In the genomic region with DNA sequence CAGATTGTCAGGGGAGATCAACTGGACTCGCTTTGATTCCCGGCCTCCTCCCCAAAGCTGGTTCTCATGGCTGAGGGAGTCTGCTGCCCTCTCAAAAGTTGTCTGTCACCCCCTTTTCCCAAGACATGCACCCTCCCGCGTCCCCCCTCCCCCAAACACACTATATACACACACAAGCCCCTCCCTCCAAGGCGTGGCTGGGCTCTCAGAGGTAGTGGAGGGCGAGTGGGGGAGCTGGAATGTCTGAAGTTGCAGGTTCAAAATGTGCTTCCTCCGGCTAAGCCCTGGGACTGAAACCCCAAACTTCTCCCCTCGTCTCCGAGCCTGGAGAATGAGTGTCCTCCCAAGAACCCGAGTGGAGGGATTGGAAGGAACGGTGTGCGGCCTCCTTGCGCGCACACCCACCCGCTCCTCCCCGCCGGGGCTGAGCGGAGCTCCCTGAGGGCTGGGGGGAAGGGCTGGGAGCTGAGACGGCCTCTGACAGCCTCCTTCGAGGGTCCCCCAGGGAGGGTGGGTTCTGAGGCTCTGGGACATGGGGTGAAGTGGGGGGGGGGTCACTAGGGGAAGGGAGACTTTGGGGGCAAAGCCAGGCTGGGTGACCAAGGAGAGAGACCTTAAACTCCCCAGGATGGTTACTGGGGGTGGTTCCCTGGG, we compare ENCODE assay signal across 1 cellular context.
TF ChIP-seq lines count a peak whose summit lies in the region.

No MANE protein-coding gene starts in this region.

TF ChIP-seq in HCT116, 20 proteins besides CTCF, POLR2A, EP300 and RAD21:
- TF ChIP-seq JUND (IDR thresholded peaks at IDR 0.05) (no peak), SRF (IDR thresholded peaks at IDR 0.05; ENCODE audit: low read depth) (no peak), CBX3 (IDR thresholded peaks at IDR 0.05; ENCODE audit: low read depth) (no peak), ELF1 (IDR thresholded peaks at IDR 0.05; ENCODE audit: borderline replicate concordance, low read depth) (no peak), SIN3A (IDR thresholded peaks at IDR 0.05; ENCODE audit: low read depth) (no peak), CEBPB (IDR thresholded peaks at IDR 0.05; ENCODE audit: low read depth) (no peak), POLR2AphosphoS5 (IDR thresholded peaks at IDR 0.05; ENCODE audit: low read depth, low read length) (no peak), EGR1 (IDR thresholded peaks at IDR 0.05; ENCODE audit: low read depth) (no peak), TCF7L2 (IDR thresholded peaks at IDR 0.05; ENCODE audit: borderline replicate concordance, extremely low read depth, insufficient read depth, insufficient read length) (no peak), FOSL1 (IDR thresholded peaks at IDR 0.05; ENCODE audit: low read depth) (no peak), YY1 (IDR thresholded peaks at IDR 0.05; ENCODE audit: extremely low read depth, insufficient replicate concordance, low read depth, low read length) (no peak), EZH2phosphoT487 (IDR thresholded peaks at IDR 0.05; ENCODE audit: borderline replicate concordance) (no peak), ATF3 (IDR thresholded peaks at IDR 0.05) (no peak), SP1 (IDR thresholded peaks at IDR 0.05; ENCODE audit: low read depth) (no peak)
- TF ChIP-seq, protein P1, sequence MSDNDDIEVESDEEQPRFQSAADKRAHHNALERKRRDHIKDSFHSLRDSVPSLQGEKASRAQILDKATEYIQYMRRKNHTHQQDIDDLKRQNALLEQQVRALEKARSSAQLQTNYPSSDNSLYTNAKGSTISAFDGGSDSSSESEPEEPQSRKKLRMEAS (IDR thresholded peaks at IDR 0.05) = no peak
- TF ChIP-seq, protein P2, sequence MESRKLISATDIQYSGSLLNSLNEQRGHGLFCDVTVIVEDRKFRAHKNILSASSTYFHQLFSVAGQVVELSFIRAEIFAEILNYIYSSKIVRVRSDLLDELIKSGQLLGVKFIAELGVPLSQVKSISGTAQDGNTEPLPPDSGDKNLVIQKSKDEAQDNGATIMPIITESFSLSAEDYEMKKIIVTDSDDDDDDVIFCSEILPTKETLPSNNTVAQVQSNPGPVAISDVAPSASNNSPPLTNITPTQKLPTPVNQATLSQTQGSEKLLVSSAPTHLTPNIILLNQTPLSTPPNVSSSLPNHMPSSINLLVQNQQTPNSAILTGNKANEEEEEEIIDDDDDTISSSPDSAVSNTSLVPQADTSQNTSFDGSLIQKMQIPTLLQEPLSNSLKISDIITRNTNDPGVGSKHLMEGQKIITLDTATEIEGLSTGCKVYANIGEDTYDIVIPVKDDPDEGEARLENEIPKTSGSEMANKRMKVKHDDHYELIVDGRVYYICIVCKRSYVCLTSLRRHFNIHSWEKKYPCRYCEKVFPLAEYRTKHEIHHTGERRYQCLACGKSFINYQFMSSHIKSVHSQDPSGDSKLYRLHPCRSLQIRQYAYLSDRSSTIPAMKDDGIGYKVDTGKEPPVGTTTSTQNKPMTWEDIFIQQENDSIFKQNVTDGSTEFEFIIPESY (IDR thresholded peaks at IDR 0.05; ENCODE audit: extremely low read depth, insufficient replicate concordance, low read length) = no peak
- TF ChIP-seq, protein P3, sequence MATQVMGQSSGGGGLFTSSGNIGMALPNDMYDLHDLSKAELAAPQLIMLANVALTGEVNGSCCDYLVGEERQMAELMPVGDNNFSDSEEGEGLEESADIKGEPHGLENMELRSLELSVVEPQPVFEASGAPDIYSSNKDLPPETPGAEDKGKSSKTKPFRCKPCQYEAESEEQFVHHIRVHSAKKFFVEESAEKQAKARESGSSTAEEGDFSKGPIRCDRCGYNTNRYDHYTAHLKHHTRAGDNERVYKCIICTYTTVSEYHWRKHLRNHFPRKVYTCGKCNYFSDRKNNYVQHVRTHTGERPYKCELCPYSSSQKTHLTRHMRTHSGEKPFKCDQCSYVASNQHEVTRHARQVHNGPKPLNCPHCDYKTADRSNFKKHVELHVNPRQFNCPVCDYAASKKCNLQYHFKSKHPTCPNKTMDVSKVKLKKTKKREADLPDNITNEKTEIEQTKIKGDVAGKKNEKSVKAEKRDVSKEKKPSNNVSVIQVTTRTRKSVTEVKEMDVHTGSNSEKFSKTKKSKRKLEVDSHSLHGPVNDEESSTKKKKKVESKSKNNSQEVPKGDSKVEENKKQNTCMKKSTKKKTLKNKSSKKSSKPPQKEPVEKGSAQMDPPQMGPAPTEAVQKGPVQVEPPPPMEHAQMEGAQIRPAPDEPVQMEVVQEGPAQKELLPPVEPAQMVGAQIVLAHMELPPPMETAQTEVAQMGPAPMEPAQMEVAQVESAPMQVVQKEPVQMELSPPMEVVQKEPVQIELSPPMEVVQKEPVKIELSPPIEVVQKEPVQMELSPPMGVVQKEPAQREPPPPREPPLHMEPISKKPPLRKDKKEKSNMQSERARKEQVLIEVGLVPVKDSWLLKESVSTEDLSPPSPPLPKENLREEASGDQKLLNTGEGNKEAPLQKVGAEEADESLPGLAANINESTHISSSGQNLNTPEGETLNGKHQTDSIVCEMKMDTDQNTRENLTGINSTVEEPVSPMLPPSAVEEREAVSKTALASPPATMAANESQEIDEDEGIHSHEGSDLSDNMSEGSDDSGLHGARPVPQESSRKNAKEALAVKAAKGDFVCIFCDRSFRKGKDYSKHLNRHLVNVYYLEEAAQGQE (IDR thresholded peaks at IDR 0.05; ENCODE audit: low read depth) = no peak
TF ChIP-seq in HCT116: peak in this region for 0.
